Comparison of ENCODE assay signal across 9 cellular contexts in the genomic region with DNA sequence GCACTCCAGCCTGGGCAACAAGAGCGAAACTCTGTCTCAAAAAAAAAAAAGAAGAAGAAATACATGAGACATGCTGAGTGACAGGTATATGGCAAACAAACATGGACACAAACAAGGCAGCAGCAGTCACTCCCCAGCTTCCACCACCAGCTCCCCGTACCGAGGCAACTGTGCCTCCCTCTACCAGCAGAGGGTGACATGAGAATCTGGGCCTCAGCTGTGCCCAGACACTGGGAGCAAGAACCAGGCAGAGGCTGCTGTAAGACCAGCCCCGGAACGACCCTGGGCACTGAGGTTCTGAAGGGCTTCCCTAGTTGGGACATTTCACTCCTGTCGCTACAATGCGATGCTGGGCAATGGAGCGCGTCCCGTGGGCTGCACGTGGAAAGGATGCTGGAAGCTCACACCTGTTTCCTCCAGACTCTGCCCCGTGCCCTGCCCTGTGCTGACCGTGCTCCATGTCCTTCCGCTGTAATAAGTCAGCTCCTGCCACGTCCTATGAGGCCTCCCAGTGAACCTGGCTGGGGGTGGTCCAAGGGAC. TPM values are rescaled to one million over a fixed set of nuclear protein-coding genes. Genes with fewer than 3 reads are reported as not detected.
DNase-seq lines count a peak whose midpoint lies in the region; ATAC-seq and TF ChIP-seq lines count a peak whose summit lies in the region.
"Had no signal": no experiment of that assay in that cellular context is flagged by ENCODE, and none has a peak within 500 bp of the region (broad histone marks: within the 10 kb centered on the region; RNA-seq: fewer than 3 reads in every experiment).

No MANE protein-coding gene starts in this region.

- H3K9me3 Mint-ChIP-seq in activated naive CD8-positive, alpha-beta T cell treated with anti-CD3 and anti-CD28 coated beads for 36 hours: no peaks in the 10 kb centered on the region
- H3K9me3 Mint-ChIP-seq: stimulated activated naive B cell treated with anti-CD40 and anti-IgM and Interleukin-4, amounts not matched to agents 10 μg/mL and 1 μg/mL and 100 μg/mL, for 72 hours had no signal

- H3K4me2 ChIP-seq in BLaER1: peak overlapping the region; percentile 15; the same call in 1 of the 2 replicates

- no peak overlapping the region for H3K9ac ChIP-seq in BLaER1

- peak; percentile 29 for ATAC-seq in foreskin keratinocyte
- ATAC-seq: right cardiac atrium had no signal

- H3K4me1 ChIP-seq in BLaER1 (peaks cover 12% of the 10 kb centered on the region), foreskin keratinocyte (no peaks in the 10 kb centered on the region), vagina (no peaks in the 10 kb centered on the region)

- no peak overlapping the region for H3K27ac Mint-ChIP-seq in activated naive CD8-positive, alpha-beta T cell treated with anti-CD3 and anti-CD28 coated beads for 36 hours
- H3K27ac Mint-ChIP-seq: stimulated activated naive B cell treated with anti-CD40 and anti-IgM and Interleukin-4, amounts not matched to agents 10 μg/mL and 1 μg/mL and 100 μg/mL, for 72 hours had no signal

- H3K27me3 ChIP-seq in BLaER1 (no peaks in the 10 kb centered on the region), foreskin keratinocyte (no peaks in the 10 kb centered on the region), vagina (no peaks in the 10 kb centered on the region)

- no peaks in the 10 kb centered on the region for H3K27me3 Mint-ChIP-seq in activated naive CD8-positive, alpha-beta T cell treated with anti-CD3 and anti-CD28 coated beads for 36 hours
- H3K27me3 Mint-ChIP-seq: stimulated activated naive B cell treated with anti-CD40 and anti-IgM and Interleukin-4, amounts not matched to agents 10 μg/mL and 1 μg/mL and 100 μg/mL, for 72 hours had no signal

- peaks cover 26% of the 10 kb centered on the region for H4K20me1 ChIP-seq in BLaER1

- intact Hi-C loops in vagina (cut with DNase I): no loop called here

- H3K27ac ChIP-seq in BLaER1 (no peak overlapping the region; the same call in 1 of the 2 replicates), foreskin keratinocyte (no peak overlapping the region), vagina (no peak overlapping the region), caudate nucleus (ENCODE audit: low read depth, low read length) (no peak overlapping the region)

- H3K9me3 ChIP-seq in BLaER1 (no peaks in the 10 kb centered on the region), vagina (no peaks in the 10 kb centered on the region)

- H3K4me3 ChIP-seq in BLaER1 (no peak overlapping the region), vagina (no peak overlapping the region)

- peak; percentile 36 for DNase-seq in HuH-7 (ENCODE audit: low spot score)
- DNase-seq in foreskin keratinocyte: no peak
- no peak for DNase-seq in vagina (ENCODE audit: extremely low spot score in 2 of 2)
- DNase-seq in activated naive CD8-positive, alpha-beta T cell treated with anti-CD3 and anti-CD28 coated beads for 36 hours: no peak
- no peak for DNase-seq in caudate nucleus (lab: John Stamatoyannopoulos, UW)
- DNase-seq: activated CD8-positive, alpha-beta memory T cell treated with anti-CD3 and anti-CD28 coated beads for 24 hours; stimulated activated naive B cell treated with anti-CD40 and anti-IgM and Interleukin-4, amounts not matched to agents 10 μg/mL and 1 μg/mL and 100 μg/mL, for 72 hours had no signal

- H3K4me1 Mint-ChIP-seq in activated naive CD8-positive, alpha-beta T cell treated with anti-CD3 and anti-CD28 coated beads for 36 hours: no peaks in the 10 kb centered on the region
- H3K4me1 Mint-ChIP-seq: stimulated activated naive B cell treated with anti-CD40 and anti-IgM and Interleukin-4, amounts not matched to agents 10 μg/mL and 1 μg/mL and 100 μg/mL, for 72 hours had no signal

- no peak for TF ChIP-seq POLR2A in vagina (IDR thresholded peaks at IDR 0.05)

- TF ChIP-seq CTCF in foreskin keratinocyte (conservative IDR thresholded peaks at IDR 0.05) (no peak), vagina (IDR thresholded peaks at IDR 0.05) (no peak)

- peaks cover 97% of the 10 kb centered on the region for H3K36me3 ChIP-seq in BLaER1
- H3K36me3 ChIP-seq in vagina: peaks cover 0 to 42% of the 10 kb centered on the region in 2 donors

- H3K4me3 Mint-ChIP-seq in activated naive CD8-positive, alpha-beta T cell treated with anti-CD3 and anti-CD28 coated beads for 36 hours: no peak overlapping the region
- H3K4me3 Mint-ChIP-seq: stimulated activated naive B cell treated with anti-CD40 and anti-IgM and Interleukin-4, amounts not matched to agents 10 μg/mL and 1 μg/mL and 100 μg/mL, for 72 hours had no signal

- peaks cover 19% of the 10 kb centered on the region for H3K36me3 Mint-ChIP-seq in activated naive CD8-positive, alpha-beta T cell treated with anti-CD3 and anti-CD28 coated beads for 36 hours

RNA-seq across cellular contexts. Expression of gene BOK, which starts 37.1 kb away (rescaled TPM):
- total RNA-seq in foreskin keratinocyte (36.9 and 46.1 TPM in 2 replicates), vagina (35.1 TPM)
- polyA plus RNA-seq in foreskin keratinocyte: 43.1 and 56.5 TPM in 2 replicates
- under 1 TPM in 1 of 2 experiments, not detected in 1; 0.08 TPM for total RNA-seq in activated naive CD8-positive, alpha-beta T cell treated with anti-CD3 and anti-CD28 coated beads for 36 hours

RNA-seq across cellular contexts. Expression of gene THAP4, which starts 41.3 kb away (rescaled TPM):
- total RNA-seq in foreskin keratinocyte (73.7 and 85.6 TPM in 2 replicates), vagina (44.4 TPM)
- polyA plus RNA-seq in foreskin keratinocyte: 72.4 and 74.7 TPM in 2 replicates
- total RNA-seq in activated naive CD8-positive, alpha-beta T cell treated with anti-CD3 and anti-CD28 coated beads for 36 hours: 10 to 100 TPM; 54.8 to 55.0 TPM

RNA-seq across cellular contexts. Expression of gene ATG4B, which starts 41.8 kb away (rescaled TPM):
- total RNA-seq in foreskin keratinocyte (43.0 and 48.4 TPM in 2 replicates), vagina (104 TPM)
- 53.9 and 59.1 TPM in 2 replicates for polyA plus RNA-seq in foreskin keratinocyte
- 10 to 100 TPM; 72.5 to 73.8 TPM for total RNA-seq in activated naive CD8-positive, alpha-beta T cell treated with anti-CD3 and anti-CD28 coated beads for 36 hours

Comparison
In these comparisons a context has a peak if more than half of its experiments do, and no peak if none do; other contexts are left out.
1. RNA of gene BOK, which starts 37.1 kb away (total RNA-seq): 36.9 to 46.1 TPM in foreskin keratinocyte and 35.1 TPM in vagina (single experiment); 0.08 TPM in activated naive CD8-positive, alpha-beta T cell treated with anti-CD3 and anti-CD28 coated beads for 36 hours; every median in the first group is over 10 times any median in the second.